1 cellular context compared by ENCODE assay signal in genomic region chr1:155062702-155063411, GRCh38.
TF ChIP-seq lines count a peak whose summit lies in the region.

No MANE protein-coding gene starts in this region.

TF ChIP-seq in SK-N-SH, 30 proteins besides CTCF, POLR2A, EP300 and RAD21 (continued from another document):
- TF ChIP-seq REST (IDR thresholded peaks at IDR 0.05; ENCODE audit: low read depth, low read length) (no peak), MAX (IDR thresholded peaks at IDR 0.05; ENCODE audit: low read depth) (no peak)
